8 cellular contexts compared by ENCODE assay signal in genomic region chr4:17614416-17615299, GRCh38. TPM values are rescaled to one million over a fixed set of nuclear protein-coding genes. Genes with fewer than 3 reads are reported as not detected.
DNase-seq lines count a peak whose midpoint lies in the region; ATAC-seq and TF ChIP-seq lines count a peak whose summit lies in the region.

Gene MED28 (plus strand): TSS chr4:17614641. CDS start chr4:17614655, 14 bp downstream.

- H3K9me3 ChIP-seq in Panc1 (ENCODE audit: control insufficient read depth, insufficient read depth, low read depth, low read length) (no peaks in the 10 kb centered on the region), esophagus muscularis mucosa (no peaks in the 10 kb centered on the region), muscle layer of duodenum (ENCODE audit: control insufficient read depth in 1 of 2, low read length in 2 of 2) (no peaks in the 10 kb centered on the region)

- peaks cover 38% of the 10 kb centered on the region for H3K4me1 Mint-ChIP-seq in activated T-cell treated with anti-CD3 and anti-CD28 coated beads, Interleukin-2, amount 50 U/mL, for 4 hours (ENCODE audit: low read depth)

- peak within 1 kb of the TSS; percentile 99 for H3K4me3 ChIP-seq in Jurkat, Clone E6-1 (ENCODE audit: low read length)
- peak within 1 kb of the TSS; percentile 97 for H3K4me3 ChIP-seq in Panc1 (ENCODE audit: low read depth in 2 of 2, low read length in 2 of 2)
- H3K4me3 ChIP-seq in esophagus muscularis mucosa = peak within 1 kb of the TSS; percentile 79 to 97 (median 88)
- peak within 1 kb of the TSS; percentile 99 to 100 for H3K4me3 ChIP-seq in muscle layer of duodenum (ENCODE audit: low read depth in 1 of 2, low read length in 2 of 2)

- peaks cover 17% of the 10 kb centered on the region for H3K36me3 Mint-ChIP-seq in activated T-cell treated with anti-CD3 and anti-CD28 coated beads, Interleukin-2, amount 50 U/mL, for 4 hours (ENCODE audit: insufficient read depth)

- H3K27me3 Mint-ChIP-seq in activated T-cell treated with anti-CD3 and anti-CD28 coated beads, Interleukin-2, amount 50 U/mL, for 4 hours (ENCODE audit: low read depth) = no peaks in the 10 kb centered on the region

- intact Hi-C loops in Panc1 (cut with micrococcal nuclease; ENCODE audit: unreplicated experiment) = no loop called here
- intact Hi-C loops in esophagus muscularis mucosa (cut with DNase I) = loop anchor here (1.0 to 10.0 kb wide), 3 partner anchors 37 to 410 kb away; partner anchors contain the start of genes DCAF16, LAP3, LCORL and NCAPG

- POLR2A ChIA-PET in Panc1 (lab: Charles Lee) = interaction anchor here (0.5 to 0.6 kb wide), 3 partner anchors 9 to 43 kb away, joined by 4 to 23 read pairs (median 8); no protein-coding TSS in a partner anchor

- H3K36me3 ChIP-seq in Panc1 (ENCODE audit: control insufficient read depth, insufficient read depth, low read length) (peaks cover 9% of the 10 kb centered on the region; the same call in 1 of the 2 replicates), esophagus muscularis mucosa (peaks cover 0 to 28% (median 8%) of the 10 kb centered on the region in 4 donors), muscle layer of duodenum (ENCODE audit: control insufficient read depth in 1 of 2, insufficient read depth in 2 of 2, low read length in 2 of 2) (peaks cover 0 to 27% of the 10 kb centered on the region in 2 donors)

- CTCF ChIA-PET in Panc1 (lab: Charles Lee) = interaction anchor here (0.6 kb wide), 1 partner anchor 100 kb away, joined by 3 read pairs; no protein-coding TSS in a partner anchor

- TF ChIP-seq EP300 in esophagus muscularis mucosa (IDR thresholded peaks at IDR 0.05) = no peak

- ATAC-seq in GM21619 (IDR thresholded peaks at IDR 0.05; ENCODE audit: unreplicated experiment) (peak; percentile 96), Panc1 (peak; percentile 96)
- ATAC-seq in activated T-cell treated with anti-CD3 and anti-CD28 coated beads, Interleukin-2, amount 50 U/mL, for 4 hours = peak; percentile 89 to 93

- TF ChIP-seq CTCF in Panc1 (IDR thresholded peaks at IDR 0.05) = no peak
- TF ChIP-seq CTCF in esophagus muscularis mucosa (IDR thresholded peaks at IDR 0.05) = peak in 1 of 3 experiments; percentile 27

- DNase-seq in DMS53 (lab: John Stamatoyannopoulos, UW) (peak; percentile 99), Panc1 (ENCODE audit: low read depth, low spot score) (peak; percentile 32), esophagus muscularis mucosa (ENCODE audit: extremely low spot score) (peak; percentile 99)
- peak; percentile 92 for DNase-seq in Jurkat, Clone E6-1 (ENCODE audit: low read depth, low spot score)
- DNase-seq in activated T-cell treated with anti-CD3 and anti-CD28 coated beads, Interleukin-2, amount 50 U/mL, for 4 hours = peak; percentile 95
- DNase-seq in stimulated activated CD8-positive, alpha-beta memory T cell treated with anti-CD3 and anti-CD28 coated beads, Interleukin-7, amount 100 ng/mL, for 4 hours (ENCODE audit: low read depth in 2 of 2) = peak; percentile 93 to 94

- TSS peak; percentile 93 for BruUV-seq in Panc1 (replicated peaks; lab: Mats Ljungman, UMichigan)

- in situ Hi-C loops in Panc1 (cut with HindIII; ENCODE audit: low pct_unique_long_range_greater_than_20kb, low sequenced_read_pairs) = no loop called here

- no peaks in the 10 kb centered on the region for H3K27me3 ChIP-seq in Panc1 (ENCODE audit: control insufficient read depth, insufficient read depth, low read length)
- no peaks in the 10 kb centered on the region for H3K27me3 ChIP-seq in esophagus muscularis mucosa
- no peaks in the 10 kb centered on the region for H3K27me3 ChIP-seq in muscle layer of duodenum (ENCODE audit: low read depth, low read length)

- WGBS in esophagus muscularis mucosa = under 1% methylated on average over 44 of the region's 46 CpGs

- H3K9me3 Mint-ChIP-seq in activated T-cell treated with anti-CD3 and anti-CD28 coated beads, Interleukin-2, amount 50 U/mL, for 4 hours = no peaks in the 10 kb centered on the region

- peak within 1 kb of the TSS; percentile 97 for H3K4me3 Mint-ChIP-seq in activated T-cell treated with anti-CD3 and anti-CD28 coated beads, Interleukin-2, amount 50 U/mL, for 4 hours

- H3K4me1 ChIP-seq in Panc1 (ENCODE audit: control insufficient read depth, insufficient read depth, low read length) (no peaks in the 10 kb centered on the region), esophagus muscularis mucosa (peaks cover 31 to 52% (median 47%) of the 10 kb centered on the region in 4 donors), muscle layer of duodenum (ENCODE audit: control insufficient read depth in 1 of 2, insufficient read depth in 2 of 2, low read length in 2 of 2) (peaks cover 13 to 31% of the 10 kb centered on the region in 2 donors)

- TF ChIP-seq POLR2A in esophagus muscularis mucosa (IDR thresholded peaks at IDR 0.05; ENCODE audit: low read depth) = peak; percentile 91

- H3K27ac ChIP-seq in Panc1 (ENCODE audit: low read length) (peak within 1 kb of the TSS; percentile 97), esophagus muscularis mucosa (replicated peaks in 1 of 4) (peak within 1 kb of the TSS; percentile 84 to 89 (median 86)), muscle layer of duodenum (ENCODE audit: low read length) (peak within 1 kb of the TSS; percentile 94)

RNA-seq across cellular contexts. Expression of gene MED28, which starts in this region (rescaled TPM):
- 123 TPM for polyA plus RNA-seq in Jurkat, Clone E6-1 (2012; ENCODE audit: insufficient read depth, insufficient read length)
- total RNA-seq in Panc1 (2021; ENCODE audit: unreplicated experiment) = 32.1 TPM
- polyA plus RNA-seq in Panc1 (2012; ENCODE audit: insufficient read length) = 17.3 TPM
- total RNA-seq in activated T-cell treated with anti-CD3 and anti-CD28 coated beads, Interleukin-2, amount 50 U/mL, for 4 hours = 10 to 100 TPM; 56.9 to 60.8 (median 60.2) TPM
- total RNA-seq in esophagus muscularis mucosa = 10 to 100 TPM; 11.8 to 22.8 (median 14.2) TPM

Comparison
In these comparisons a context has a peak if more than half of its experiments do, and no peak if none do; other contexts are left out.
1. Peak in every context shown above with its lines: DNase-seq, ATAC-seq, H3K4me3 ChIP-seq and H3K27ac ChIP-seq.
2. DNase-seq: peak in every context shown above with its lines; median percentile 99 in DMS53; 99 in esophagus muscularis mucosa; 95 in activated T-cell treated with anti-CD3 and anti-CD28 coated beads, Interleukin-2, amount 50 U/mL, for 4 hours; 94 in stimulated activated CD8-positive, alpha-beta memory T cell treated with anti-CD3 and anti-CD28 coated beads, Interleukin-7, amount 100 ng/mL, for 4 hours; 92 in Jurkat, Clone E6-1; 32 in Panc1.